Comparison of ENCODE assay signal across 19 cellular contexts in genomic region chr9:112033237-112034215, GRCh38.
DNase-seq lines count a peak whose midpoint lies in the region; ATAC-seq, FAIRE-seq and TF ChIP-seq lines count a peak whose summit lies in the region.
"Had no signal": no experiment of that assay in that cellular context is flagged by ENCODE, and none has a peak within 500 bp of the region (broad histone marks: within the 10 kb centered on the region; RNA-seq: fewer than 3 reads in every experiment).

No MANE protein-coding gene starts in this region.

- no peaks in the 10 kb centered on the region for H4K20me1 ChIP-seq in GM12878 (ENCODE audit: control insufficient read depth, insufficient read depth)
- H4K20me1 ChIP-seq: BLaER1 treated with 17β-estradiol and CSF1 and Interleukin-3, amounts not matched to agents 10 nM and 100 nM had no signal

- H3K4me1 ChIP-seq in GM12878 (ENCODE audit: control insufficient read depth, insufficient read depth, low read length), result peaks cover 73% of the 10 kb centered on the region

- H3K79me2 ChIP-seq in GM12878 (ENCODE audit: control insufficient read depth, insufficient read depth, low read length), result peaks cover 6% of the 10 kb centered on the region

- TF ChIP-seq EP300 in GM12878 (IDR thresholded peaks at IDR 0.05; ENCODE audit: borderline replicate concordance in 1 of 2, control insufficient read depth in 1 of 2, low read depth in 2 of 2, low read length in 2 of 2), result peak in 1 of 2 experiments; percentile 75; a peak in 1 of 4 replicates

- FAIRE-seq in GM12892 (lab: Jason Lieb, UNC), result peak; percentile 78
- peak; percentile 38 for FAIRE-seq in GM12878 (lab: Jason Lieb, UNC)
- FAIRE-seq: endothelial cell of umbilical vein, frontal cortex had no signal

- H3K36me3 Mint-ChIP-seq in HFFc6 (ENCODE audit: low read depth), result no peaks in the 10 kb centered on the region
- no peaks in the 10 kb centered on the region for H3K36me3 Mint-ChIP-seq in osteocyte (ENCODE audit: unreplicated experiment)

- POLR2A ChIA-PET in GM12878 (lab: Charles Lee), result interaction anchor here (0.5 to 10.9 kb wide), 13 partner anchors 12 to 312 kb away, joined by 3 to 158 read pairs (median 6); no protein-coding TSS in a partner anchor

- peak overlapping the region; percentile 75 for H3K27ac Mint-ChIP-seq in HFFc6
- peak overlapping the region; percentile 82 for H3K27ac Mint-ChIP-seq in osteocyte (ENCODE audit: unreplicated experiment)

- TF ChIP-seq POLR2A in GM12892 (IDR thresholded peaks at IDR 0.05; ENCODE audit: low read depth, low read length), result no peak; the same call in 1 of the 2 replicates
- peak; percentile 58; the same call in 1 of the 2 replicates for TF ChIP-seq POLR2A in GM12878 (IDR thresholded peaks at IDR 0.05; ENCODE audit: low read depth, low read length)

- no peak overlapping the region; the same call in 1 of the 2 replicates for H2AFZ ChIP-seq in GM12878 (ENCODE audit: control insufficient read depth, low read depth, low read length)

- H3K36me3 ChIP-seq in GM12878 (ENCODE audit: control insufficient read depth in 2 of 2, insufficient read depth in 2 of 2, low read length in 1 of 2), result no peaks in the 10 kb centered on the region
- H3K36me3 ChIP-seq: ovary, tibial nerve had no signal

- in situ Hi-C loops in GM12878 (cut with MboI), result no loop called here

- 4% methylated on average over 9 of the region's 9 CpGs for WGBS in GM12878 (ENCODE audit: insufficient coverage, insufficient replicate concordance, low lambda C conversion rate, missing lambda C conversion rate)

- H3K4me3 ChIP-seq in GM12878, result peak overlapping the region; percentile 14; the same call in 1 of the 2 replicates
- H3K4me3 ChIP-seq: BLaER1 treated with 17β-estradiol and CSF1 and Interleukin-3, amounts not matched to agents 10 nM and 100 nM; ovary; tibial nerve had no signal

- RAD21 ChIA-PET in GM12878 (lab: Charles Lee; ENCODE audit: unreplicated experiment), result interaction anchor here (0.7 to 14.7 kb wide), 17 partner anchors 14 to 273 kb away, joined by 3 to 339 read pairs (median 12); partner anchors contain the start of gene UGCG

- H3K4me1 Mint-ChIP-seq in HFFc6 (ENCODE audit: low read depth) (peaks cover 96% of the 10 kb centered on the region), osteocyte (ENCODE audit: unreplicated experiment) (peaks cover 81% of the 10 kb centered on the region)

- BruUV-seq in GM12878 (replicated peaks; lab: Mats Ljungman, UMichigan), result no TSS peak

- no peak overlapping the region for H3K4me3 Mint-ChIP-seq in HFFc6
- peak overlapping the region; percentile 8 for H3K4me3 Mint-ChIP-seq in osteocyte (ENCODE audit: unreplicated experiment)

- intact Hi-C loops in GM12878 (cut with micrococcal nuclease; ENCODE audit: unreplicated experiment), result loop anchor here (2.0 kb wide), 1 partner anchor 135 kb away; no protein-coding TSS in a partner anchor

- H3K4me2 ChIP-seq in GM12878 (ENCODE audit: control insufficient read depth, insufficient read depth), result peak overlapping the region; percentile 85

- H3K9ac ChIP-seq in GM12878 (ENCODE audit: control insufficient read depth, insufficient read depth, low read length), result peak overlapping the region; percentile 67
- H3K9ac ChIP-seq: BLaER1 treated with 17β-estradiol and CSF1 and Interleukin-3, amounts not matched to agents 10 nM and 100 nM had no signal

- no peaks in the 10 kb centered on the region for H3K27me3 ChIP-seq in GM12878 (replicated peaks in 1 of 2; ENCODE audit: control insufficient read depth in 2 of 2, insufficient read depth in 2 of 2, low read length in 1 of 2)
- H3K27me3 ChIP-seq: BLaER1 treated with 17β-estradiol and CSF1 and Interleukin-3, amounts not matched to agents 10 nM and 100 nM; ovary; tibial nerve had no signal

- TF ChIP-seq CTCF in HFFc6 (IDR thresholded peaks at IDR 0.05) (no peak), GM12878 (IDR thresholded peaks at IDR 0.05 in 2 of 3, conservative IDR thresholded peaks at IDR 0.05 in 1 of 3; ENCODE audit: control insufficient read depth in 2 of 3, extremely low read depth in 1 of 3, insufficient read depth in 1 of 3, low read depth in 3 of 3, low read length in 3 of 3) (no peak), osteocyte (IDR thresholded peaks at IDR 0.05) (no peak)

- H3K9me3 ChIP-seq in GM12878 (replicated peaks; ENCODE audit: control insufficient read depth, insufficient read depth, low read length), result no peaks in the 10 kb centered on the region; the same call in 2 of the 3 replicates
- H3K9me3 ChIP-seq: ovary, tibial nerve had no signal

- H3K9me3 Mint-ChIP-seq in HFFc6 (no peaks in the 10 kb centered on the region), osteocyte (ENCODE audit: unreplicated experiment) (no peaks in the 10 kb centered on the region)

- DNase-seq in GM12892 (ENCODE audit: insufficient read length) (no peak), HFFc6 (no peak), GM12878 (ENCODE audit: low read depth, low spot score) (peak; percentile 78), osteocyte (ENCODE audit: extremely low spot score, unreplicated experiment) (no peak), NAMALWA (ENCODE audit: low spot score) (no peak), NCI-H1694 (lab: John Stamatoyannopoulos, UW) (no peak)
- no peak for DNase-seq in activated naive CD4-positive, alpha-beta T cell treated with anti-CD3 and anti-CD28 coated beads, Interleukin-2, amount 50 U/mL, for 16 hours
- DNase-seq: activated CD4-positive, CD25-positive, alpha-beta regulatory T cell; activated effector memory CD4-positive, alpha-beta T cell treated with Interleukin-2 at 50 U/mL for 16 hours; aorta; DMS153; left colon; NCI-H187 treated with DMSO at 0.1 percent for 48 hours; NCI-H526; ovary had no signal

- H3K27me3 Mint-ChIP-seq in HFFc6 (ENCODE audit: insufficient read depth), result no peaks in the 10 kb centered on the region
- H3K27me3 Mint-ChIP-seq in osteocyte (ENCODE audit: unreplicated experiment), result no peaks in the 10 kb centered on the region

- CTCF ChIA-PET in GM12878 (lab: Yijun Ruan, JAX), result interaction anchor here (1.2 to 4.8 kb wide), 13 partner anchors 12 to 118 kb away, joined by 3 to 41 read pairs (median 8); no protein-coding TSS in a partner anchor

- ATAC-seq in GM12878, result peak; percentile 2; the same call in 2 of the 3 replicates
- ATAC-seq: left colon had no signal

- no peak for TF ChIP-seq RAD21 in GM12878 (IDR thresholded peaks at IDR 0.05; ENCODE audit: insufficient read depth, low read depth, low read length)

- SMC1A ChIA-PET in GM12878 (lab: Charles Lee; ENCODE audit: uncharacterized antibody, unreplicated experiment), result interaction anchor here (0.9 to 14.5 kb wide), 25 partner anchors 8 to 136 kb away, joined by 3 to 313 read pairs (median 5); no protein-coding TSS in a partner anchor

- peak overlapping the region; percentile 97 for H3K27ac ChIP-seq in GM12878 (ENCODE audit: control insufficient read depth, insufficient read depth)
- H3K27ac ChIP-seq: BLaER1 treated with 17β-estradiol and CSF1 and Interleukin-3, amounts not matched to agents 10 nM and 100 nM; ovary; tibial nerve had no signal

TF ChIP-seq in GM12878, 131 proteins besides CTCF, POLR2A, EP300 and RAD21 (continues in another document):
- TF ChIP-seq NKRF (conservative IDR thresholded peaks at IDR 0.05) (no peak), TCF7 (IDR thresholded peaks at IDR 0.05; ENCODE audit: borderline replicate concordance) (no peak), SUPT20H (IDR thresholded peaks at IDR 0.05; ENCODE audit: borderline replicate concordance, control insufficient read depth, low read depth, low read length) (no peak), CHD2 (IDR thresholded peaks at IDR 0.05; ENCODE audit: borderline replicate concordance, low read depth, low read length) (0 out of 2 replicates have a peak, but pooled peaks have one; percentile 36), ZBTB11 (CRISPR knock-in tag; IDR thresholded peaks at IDR 0.05) (0 out of 2 replicates have a peak, but pooled peaks have one; percentile 14)
